Comparison of ENCODE assay signal across 23 cellular contexts in genomic region chr6:148398686-148399085, GRCh38. TPM values are rescaled to one million over a fixed set of nuclear protein-coding genes. Genes with fewer than 3 reads are reported as not detected.
DNase-seq lines count a peak whose midpoint lies in the region; ATAC-seq lines count a peak whose summit lies in the region.
"Had no signal": no experiment of that assay in that cellular context is flagged by ENCODE, and none has a peak within 500 bp of the region (broad histone marks: within the 10 kb centered on the region; RNA-seq: fewer than 3 reads in every experiment).

No MANE protein-coding gene starts in this region.

- DNase-seq in COLO829 (ENCODE audit: low spot score) (peak; percentile 65), caudate nucleus (lab: John Stamatoyannopoulos, UW) (peak in 11 of 61 donors; percentile 11 to 60 (median 26)), NCI-H2081 treated with DMSO at 0.1 percent for 48 hours (lab: John Stamatoyannopoulos, UW) (no peak)
- DNase-seq: activated CD4-positive, alpha-beta T cell treated with anti-CD3 and anti-CD28 coated beads for 48 hours; activated CD8-positive, alpha-beta memory T cell treated with anti-CD3 and anti-CD28 coated beads, Interleukin-2, amount 10 ng/mL, durations not matched to agents 7 days and 5 days; activated naive CD4-positive, alpha-beta T cell treated with anti-CD3 and anti-CD28 coated beads, Interleukin-2, amount 10 ng/mL, durations not matched to agents 7 days and 5 days; CD4-positive, CD25-positive, alpha-beta regulatory T cell; DMS 273 treated with DMSO at 0.1 percent for 48 hours; effector CD4-positive, alpha-beta T cell; glutamatergic neuron; left colon; NCI-H1092 treated with DMSO at 0.1 percent for 48 hours; NCI-H2107; NCI-H524 treated with DMSO at 0.1 percent for 48 hours; SK-N-SH; stimulated activated naive CD8-positive, alpha-beta T cell treated with anti-CD3 and anti-CD28 coated beads, Interleukin-15, amount 100 ng/mL, for 72 hours; T-helper 2 cell had no signal

- H3K9ac ChIP-seq in skeletal muscle tissue (ENCODE audit: low read depth in 1 of 3, low read length in 3 of 3): no peak overlapping the region
- H3K9ac ChIP-seq: SK-N-SH had no signal

- ATAC-seq in activated CD4-positive, CD25-positive, alpha-beta regulatory T cell treated with anti-CD3 and anti-CD28 coated beads, Interleukin-2, amount 50 U/mL, for 24 hours: no peak
- ATAC-seq in GM21526 (IDR thresholded peaks at IDR 0.05; ENCODE audit: low FRiP score, unreplicated experiment): no peak
- ATAC-seq in GM18519 (IDR thresholded peaks at IDR 0.05; ENCODE audit: low FRiP score, unreplicated experiment): no peak
- ATAC-seq: activated CD8-positive, alpha-beta memory T cell treated with anti-CD3 and anti-CD28 coated beads, Interleukin-2, amount 10 ng/mL, durations not matched to agents 7 days and 5 days; left colon; stimulated activated naive CD8-positive, alpha-beta T cell treated with anti-CD3 and anti-CD28 coated beads, Interleukin-15, amount 100 ng/mL, for 72 hours had no signal

- peak overlapping the region; percentile 79 for H3K27ac ChIP-seq in caudate nucleus (ENCODE audit: low read depth, low read length)
- H3K27ac ChIP-seq in layer of hippocampus (ENCODE audit: low read depth, low read length): peak overlapping the region; percentile 49
- H3K27ac ChIP-seq in skeletal muscle tissue (ENCODE audit: low read depth, low read length): peak overlapping the region; percentile 34
- H3K27ac ChIP-seq: prostate gland had no signal

- H3K27me3 ChIP-seq in layer of hippocampus (ENCODE audit: control insufficient read depth, insufficient read depth, low read length): no peaks in the 10 kb centered on the region
- no peaks in the 10 kb centered on the region for H3K27me3 ChIP-seq in skeletal muscle tissue (ENCODE audit: control insufficient read depth in 3 of 3, insufficient read depth in 3 of 3, low read length in 3 of 3)

- no peak overlapping the region for H3K4me3 ChIP-seq in skeletal muscle tissue (ENCODE audit: low read length in 3 of 3)
- H3K4me3 ChIP-seq: prostate gland had no signal

- no peaks in the 10 kb centered on the region for H3K9me3 ChIP-seq in skeletal muscle tissue (ENCODE audit: control insufficient read depth in 3 of 3, low read length in 3 of 3)
- H3K9me3 ChIP-seq: prostate gland, SK-N-SH had no signal

- H3K4me1 ChIP-seq in skeletal muscle tissue (ENCODE audit: control insufficient read depth in 3 of 3, insufficient read depth in 3 of 3, low read length in 3 of 3): peaks cover 0 to 19% (median 10%) of the 10 kb centered on the region in 3 donors
- H3K4me1 ChIP-seq: prostate gland had no signal

- no peaks in the 10 kb centered on the region for H3K36me3 ChIP-seq in skeletal muscle tissue (ENCODE audit: control insufficient read depth in 3 of 3, insufficient read depth in 3 of 3, low read length in 3 of 3)
- H3K36me3 ChIP-seq: prostate gland had no signal

RNA-seq across cellular contexts. Expression of gene SASH1, which starts 56.0 kb away (rescaled TPM):
- 85.1 TPM for total RNA-seq in skeletal muscle tissue
- total RNA-seq: CD4-positive, CD25-positive, alpha-beta regulatory T cell had no signal
